ENCODE assay signal across 30 cellular contexts in genomic region chr17:19709841-19710240, GRCh38. TPM values are rescaled to one million over a fixed set of nuclear protein-coding genes. Genes with fewer than 3 reads are reported as not detected.
"Had no signal": no experiment of that assay in that cellular context is flagged by ENCODE, and none has a peak within 500 bp of the region (broad histone marks: within the 10 kb centered on the region; RNA-seq: fewer than 3 reads in every experiment).

No MANE protein-coding gene starts in this region.

- ATAC-seq: activated CD4-positive, CD25-positive, alpha-beta regulatory T cell treated with anti-CD3 and anti-CD28 coated beads, Interleukin-2, amount 50 U/mL, for 24 hours; activated naive CD4-positive, alpha-beta T cell treated with anti-CD3 and anti-CD28 coated beads, Interleukin-2, amount 50 U/mL, for 72 hours; effector memory CD8-positive, alpha-beta T cell; gastrocnemius medialis; left cardiac atrium; mucosa of descending colon; stimulated activated naive B cell treated with anti-CD40 and anti-IgM and Interleukin-4, amounts not matched to agents 10 μg/mL and 1 μg/mL and 100 μg/mL, for 72 hours; T-cell had no signal

- H3K27ac Mint-ChIP-seq: activated CD4-positive, alpha-beta memory T cell treated with anti-CD3 and anti-CD28 coated beads, Interleukin-2, amount 10 ng/mL, durations not matched to agents 7 days and 5 days; activated CD4-positive, alpha-beta T cell treated with anti-CD3 and anti-CD28 coated beads, Interleukin-2, amount 10 ng/mL, durations not matched to agents 24 days and 14 days; activated naive CD4-positive, alpha-beta T cell treated with anti-CD3 and anti-CD28 coated beads, Interleukin-2, amount 50 U/mL, for 72 hours; effector memory CD8-positive, alpha-beta T cell; nephron progenitor cell; stimulated activated naive B cell treated with anti-CD40 and anti-IgM and Interleukin-4, amounts not matched to agents 10 μg/mL and 1 μg/mL and 100 μg/mL, for 72 hours; T-cell; T-helper 2 cell treated with Interferon-gamma antibody and Interleukin-4, amounts not matched to agents 5 μg/mL and 100 μg/mL, for 36 hours had no signal

- H3K4me1 ChIP-seq: adrenal gland, ascending aorta, gastrocnemius medialis, sigmoid colon, upper lobe of left lung had no signal

- DNase-seq: activated CD4-positive, alpha-beta memory T cell treated with anti-CD3 and anti-CD28 coated beads, Interleukin-2, amount 10 ng/mL, durations not matched to agents 7 days and 5 days; activated CD4-positive, alpha-beta T cell treated with anti-CD3 and anti-CD28 coated beads, Interleukin-2, amount 10 ng/mL, durations not matched to agents 24 days and 14 days; activated effector memory CD4-positive, alpha-beta T cell treated with anti-CD3 and anti-CD28 coated beads, Interleukin-2, amount 50 U/mL, for 16 hours; dorsolateral prefrontal cortex; effector memory CD8-positive, alpha-beta T cell; esophagus squamous epithelium; gastrocnemius medialis; left cardiac atrium; mesenchymal stem cell; mucosa of descending colon; nephron progenitor cell; nucleus accumbens; sigmoid colon; stimulated activated CD4-positive, alpha-beta T cell treated with anti-CD3 and anti-CD28 coated beads, Interleukin-2, amount 100 ng/mL, for 48 hours; stimulated activated CD8-positive, alpha-beta memory T cell treated with anti-CD3 and anti-CD28 coated beads, Interleukin-4, amount 100 ng/mL, for 48 hours; stimulated activated naive B cell treated with anti-CD40 and anti-IgM and Interleukin-4, amounts not matched to agents 10 μg/mL and 1 μg/mL and 100 μg/mL, for 72 hours; T-cell; upper lobe of left lung had no signal

- H3K4me3 ChIP-seq: adrenal gland, ascending aorta, dorsolateral prefrontal cortex, esophagus squamous epithelium, gastrocnemius medialis, mucosa of descending colon, sigmoid colon, smooth muscle cell, thoracic aorta, upper lobe of left lung had no signal

- H3K9me3 ChIP-seq: adrenal gland, ascending aorta, esophagus squamous epithelium, gastrocnemius medialis, mucosa of descending colon, sigmoid colon, thoracic aorta, upper lobe of left lung had no signal

- H3K36me3 Mint-ChIP-seq: activated naive CD4-positive, alpha-beta T cell treated with anti-CD3 and anti-CD28 coated beads, Interleukin-2, amount 50 U/mL, for 72 hours; stimulated activated naive B cell treated with anti-CD40 and anti-IgM and Interleukin-4, amounts not matched to agents 10 μg/mL and 1 μg/mL and 100 μg/mL, for 72 hours; T-cell had no signal

- H3K4me3 Mint-ChIP-seq: activated CD4-positive, alpha-beta memory T cell treated with anti-CD3 and anti-CD28 coated beads, Interleukin-2, amount 10 ng/mL, durations not matched to agents 7 days and 5 days; activated CD4-positive, alpha-beta T cell treated with anti-CD3 and anti-CD28 coated beads, Interleukin-2, amount 10 ng/mL, durations not matched to agents 24 days and 14 days; central memory CD8-positive, alpha-beta T cell; effector memory CD8-positive, alpha-beta T cell; nephron progenitor cell; stimulated activated naive B cell treated with anti-CD40 and anti-IgM and Interleukin-4, amounts not matched to agents 10 μg/mL and 1 μg/mL and 100 μg/mL, for 72 hours; T-cell; T-helper 2 cell treated with Interferon-gamma antibody and Interleukin-4, amounts not matched to agents 5 μg/mL and 100 μg/mL, for 36 hours had no signal

- H3K9me3 Mint-ChIP-seq: activated CD4-positive, alpha-beta memory T cell treated with anti-CD3 and anti-CD28 coated beads, Interleukin-2, amount 10 ng/mL, durations not matched to agents 7 days and 5 days; activated CD4-positive, alpha-beta T cell treated with anti-CD3 and anti-CD28 coated beads, Interleukin-2, amount 10 ng/mL, durations not matched to agents 24 days and 14 days; activated naive CD4-positive, alpha-beta T cell treated with anti-CD3 and anti-CD28 coated beads, Interleukin-2, amount 50 U/mL, for 72 hours; central memory CD8-positive, alpha-beta T cell; effector memory CD8-positive, alpha-beta T cell; nephron progenitor cell; stimulated activated naive B cell treated with anti-CD40 and anti-IgM and Interleukin-4, amounts not matched to agents 10 μg/mL and 1 μg/mL and 100 μg/mL, for 72 hours; T-cell; T-helper 2 cell treated with Interferon-gamma antibody and Interleukin-4, amounts not matched to agents 5 μg/mL and 100 μg/mL, for 36 hours had no signal

- H3K27ac ChIP-seq: adrenal gland, ascending aorta, dorsolateral prefrontal cortex, esophagus squamous epithelium, gastrocnemius medialis, sigmoid colon, thoracic aorta, upper lobe of left lung, VCaP had no signal

- FAIRE-seq: colon, islet of Langerhans had no signal

- H3K4me2 ChIP-seq: smooth muscle cell had no signal

- H3K27me3 Mint-ChIP-seq: activated CD4-positive, alpha-beta memory T cell treated with anti-CD3 and anti-CD28 coated beads, Interleukin-2, amount 10 ng/mL, durations not matched to agents 7 days and 5 days; activated CD4-positive, alpha-beta T cell treated with anti-CD3 and anti-CD28 coated beads, Interleukin-2, amount 10 ng/mL, durations not matched to agents 24 days and 14 days; central memory CD8-positive, alpha-beta T cell; effector memory CD8-positive, alpha-beta T cell; stimulated activated naive B cell treated with anti-CD40 and anti-IgM and Interleukin-4, amounts not matched to agents 10 μg/mL and 1 μg/mL and 100 μg/mL, for 72 hours; T-cell had no signal

- H3K4me1 Mint-ChIP-seq: activated CD4-positive, alpha-beta memory T cell treated with anti-CD3 and anti-CD28 coated beads, Interleukin-2, amount 10 ng/mL, durations not matched to agents 7 days and 5 days; activated CD4-positive, alpha-beta T cell treated with anti-CD3 and anti-CD28 coated beads, Interleukin-2, amount 10 ng/mL, durations not matched to agents 24 days and 14 days; central memory CD8-positive, alpha-beta T cell; stimulated activated naive B cell treated with anti-CD40 and anti-IgM and Interleukin-4, amounts not matched to agents 10 μg/mL and 1 μg/mL and 100 μg/mL, for 72 hours; T-cell had no signal

- H3K36me3 ChIP-seq: adrenal gland, ascending aorta, esophagus squamous epithelium, gastrocnemius medialis, sigmoid colon, thoracic aorta, upper lobe of left lung had no signal

- H3K27me3 ChIP-seq: adrenal gland, ascending aorta, dorsolateral prefrontal cortex, esophagus squamous epithelium, gastrocnemius medialis, sigmoid colon, upper lobe of left lung had no signal

RNA-seq across cellular contexts. Expression of gene SLC47A2, which starts 6.5 kb away (rescaled TPM):
- total RNA-seq: activated CD4-positive, alpha-beta memory T cell treated with anti-CD3 and anti-CD28 coated beads, Interleukin-2, amount 10 ng/mL, durations not matched to agents 7 days and 5 days; activated CD4-positive, alpha-beta T cell treated with anti-CD3 and anti-CD28 coated beads, Interleukin-2, amount 10 ng/mL, durations not matched to agents 24 days and 14 days; activated naive CD4-positive, alpha-beta T cell treated with anti-CD3 and anti-CD28 coated beads, Interleukin-2, amount 50 U/mL, for 72 hours; ascending aorta; left cardiac atrium; posterior vena cava; sigmoid colon; smooth muscle cell; T-cell; thoracic aorta had no signal
- polyA plus RNA-seq: smooth muscle cell had no signal

RNA-seq across cellular contexts. Expression of gene ALDH3A1, which starts 38.3 kb away (rescaled TPM):
- total RNA-seq: activated CD4-positive, alpha-beta memory T cell treated with anti-CD3 and anti-CD28 coated beads, Interleukin-2, amount 10 ng/mL, durations not matched to agents 7 days and 5 days; activated CD4-positive, alpha-beta T cell treated with anti-CD3 and anti-CD28 coated beads, Interleukin-2, amount 10 ng/mL, durations not matched to agents 24 days and 14 days; T-cell had no signal
- polyA plus RNA-seq: smooth muscle cell had no signal
